Comparison of ENCODE assay signal across 8 cellular contexts in genomic region chr1:101288491-101288944, GRCh38. TPM values are rescaled to one million over a fixed set of nuclear protein-coding genes. Genes with fewer than 3 reads are reported as not detected.
A peak's percentile ranks its signal among the peaks of the same experiment; 100 is the strongest.
DNase-seq lines count a peak whose midpoint lies in the region; ATAC-seq and TF ChIP-seq lines count a peak whose summit lies in the region.

No MANE protein-coding gene starts in this region.

- ATAC-seq in HG03064 (IDR thresholded peaks at IDR 0.05; ENCODE audit: low read depth, unreplicated experiment) (peak; percentile 48), lung (ENCODE audit: insufficient read depth, low FRiP score) (peak; percentile 69)

- H3K27me3 ChIP-seq in A673 (replicated peaks; ENCODE audit: insufficient read depth, low read depth, low read length, poor library complexity), result no peaks in the 10 kb centered on the region
- H3K27me3 ChIP-seq in lung (ENCODE audit: control insufficient read depth, insufficient read depth), result no peaks in the 10 kb centered on the region

- H3K9me3 ChIP-seq in A673 (ENCODE audit: low read depth, low read length, poor library complexity, severe bottlenecking) (no peaks in the 10 kb centered on the region), lung (ENCODE audit: control insufficient read depth in 2 of 2, insufficient read depth in 1 of 2, low read length in 1 of 2) (no peaks in the 10 kb centered on the region)

- DNase-seq in A673 (ENCODE audit: low spot score) (peak; percentile 81), GM13976 (ENCODE audit: low spot score) (peak; percentile 55), NCI-H2227 treated with DMSO at 0.1 percent for 48 hours (lab: John Stamatoyannopoulos, UW) (peak; percentile 81), dermis microvascular lymphatic vessel endothelial cell (ENCODE audit: low read depth in 2 of 2) (peak; percentile 82 to 95), lung (ENCODE audit: low spot score) (peak; percentile 72)
- peak; percentile 70 to 78 for DNase-seq in activated CD4-positive, alpha-beta T cell treated with anti-CD3 and anti-CD28 coated beads for 4 hours
- peak; percentile 69 for DNase-seq in stimulated activated CD8-positive, alpha-beta memory T cell treated with anti-CD3 and anti-CD28 coated beads, Interleukin-4, amount 100 ng/mL, for 48 hours

- CTCF ChIA-PET in A673 (lab: Charles Lee), result interaction anchor here (0.6 to 1.5 kb wide), 9 partner anchors 9 to 405 kb away, joined by 3 to 8 read pairs (median 4); no protein-coding TSS in a partner anchor

- H3K36me3 ChIP-seq in A673 (ENCODE audit: insufficient read depth, low read length, poor library complexity, severe bottlenecking), result no peaks in the 10 kb centered on the region
- no peaks in the 10 kb centered on the region for H3K36me3 ChIP-seq in lung (ENCODE audit: control insufficient read depth in 2 of 2, insufficient read depth in 2 of 2, low read length in 2 of 2)

- H3K4me3 ChIP-seq in A673 (ENCODE audit: low read depth, low read length, poor library complexity, severe bottlenecking), result no peak overlapping the region
- H3K4me3 ChIP-seq in lung, result no peak overlapping the region

- no peak overlapping the region for H3K27ac ChIP-seq in A673 (ENCODE audit: low read depth, low read length, poor library complexity, severe bottlenecking)
- H3K27ac ChIP-seq in lung (ENCODE audit: low read depth in 1 of 2, low read length in 1 of 2), result no peak overlapping the region

- in situ Hi-C loops in GM13976 (cut with MboI; ENCODE audit: low sequenced_read_pairs, unreplicated experiment), result no loop called here

- POLR2A ChIA-PET in A673 (lab: Charles Lee; ENCODE audit: low non-redundant PET), result interaction anchor here (0.5 kb wide), 1 partner anchor 154 kb away, joined by 3 read pairs; no protein-coding TSS in a partner anchor

- no TSS peak for BruUV-seq in A673 (replicated peaks; lab: Mats Ljungman, UMichigan)

- H3K4me1 ChIP-seq in A673 (ENCODE audit: insufficient read depth, low read length, poor library complexity, severe bottlenecking) (peaks cover 20% of the 10 kb centered on the region), lung (ENCODE audit: control insufficient read depth in 2 of 2, insufficient read depth in 2 of 2, low read length in 2 of 2) (peaks cover 0 to 7% of the 10 kb centered on the region in 2 donors)

- TF ChIP-seq CTCF in A673 (conservative IDR thresholded peaks at IDR 0.05; ENCODE audit: low read depth, low read length) (peak; percentile 94), GM13976 (IDR thresholded peaks at IDR 0.05; ENCODE audit: borderline replicate concordance, control extremely low read depth, extremely low read depth, insufficient read depth, missing control alignments) (peak; percentile 88), lung (IDR thresholded peaks at IDR 0.05; ENCODE audit: control extremely low read depth, extremely low read depth) (peak; percentile 75)

- 28 to 59% methylated on average over 4 of the region's 4 CpGs for WGBS in lung, 2 donors

- intact Hi-C loops in A673 (cut with micrococcal nuclease; ENCODE audit: unreplicated experiment), result loop anchor here (1.0 to 10.0 kb wide), 2 partner anchors 367 to 824 kb away; no protein-coding TSS in a partner anchor

RNA-seq across cellular contexts. Expression of gene S1PR1, which starts 51.7 kb away (rescaled TPM):
- 0.85 and 1.1 TPM in 2 replicates for total RNA-seq in A673 (2021)
- 184 and 254 TPM in 2 replicates for total RNA-seq in dermis microvascular lymphatic vessel endothelial cell
- total RNA-seq in lung, result 100 to 1,000 TPM; 106 to 130 TPM
- polyA plus RNA-seq in lung, result 100 to 1,000 TPM in 1 of 2 donors, 10 to 100 TPM in 1; 35.2 to 126 TPM

Comparison
In these comparisons a context has a peak if more than half of its experiments do, and no peak if none do; other contexts are left out.
1. RNA of gene S1PR1, which starts 51.7 kb away (total RNA-seq): 184 to 254 TPM in dermis microvascular lymphatic vessel endothelial cell and 106 to 130 TPM in lung; 0.85 to 1.1 TPM in A673; every median in the first group is over 10 times any median in the second.
2. Peak in every context shown above with its lines, with median percentiles within 50 percentile points of each other: DNase-seq and CTCF ChIP-seq.